In the genomic region with DNA sequence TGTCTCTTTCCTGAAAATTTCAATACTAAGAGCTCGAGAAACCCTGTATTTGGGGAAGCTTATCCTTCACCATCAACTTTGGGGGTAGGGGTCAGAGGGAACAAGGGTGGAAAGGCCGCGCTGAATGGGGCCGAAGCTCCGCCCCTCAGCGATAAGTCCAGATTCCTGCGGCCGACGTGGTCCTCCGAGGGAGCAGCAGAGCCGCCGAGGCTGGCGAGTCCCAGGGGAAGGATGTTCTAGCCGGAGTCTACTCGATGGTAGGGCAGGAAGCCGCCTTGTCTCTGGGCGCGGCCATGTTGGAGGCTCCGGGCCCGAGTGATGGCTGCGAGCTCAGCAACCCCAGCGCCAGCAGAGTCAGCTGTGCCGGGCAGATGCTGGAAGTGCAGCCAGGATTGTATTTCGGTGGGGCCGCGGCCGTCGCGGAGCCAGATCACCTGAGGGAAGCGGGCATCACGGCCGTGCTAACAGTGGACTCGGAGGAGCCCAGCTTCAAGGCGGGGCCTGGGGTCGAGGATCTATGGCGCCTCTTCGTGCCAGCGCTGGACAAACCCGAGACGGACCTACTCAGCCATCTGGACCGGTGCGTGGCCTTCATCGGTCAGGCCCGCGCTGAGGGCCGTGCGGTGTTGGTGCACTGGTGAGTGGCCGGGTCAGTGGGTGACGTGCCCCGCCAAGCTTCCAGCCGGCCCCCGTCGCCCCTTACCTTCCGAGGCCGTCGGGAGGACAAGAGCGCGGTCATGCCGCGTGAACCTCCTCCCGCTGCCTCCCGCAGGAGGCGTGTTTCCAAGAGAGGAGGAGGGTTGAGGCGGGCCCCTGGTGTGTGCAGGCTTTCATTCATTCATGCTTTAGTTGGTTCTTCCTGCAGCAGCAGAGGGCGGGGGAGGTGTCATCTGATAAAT, we compare ENCODE assay signal across 8 cellular contexts. TPM values are rescaled to one million over a fixed set of nuclear protein-coding genes. Genes with fewer than 3 reads are reported as not detected.
DNase-seq lines count a peak whose midpoint lies in the region; ATAC-seq, FAIRE-seq and TF ChIP-seq lines count a peak whose summit lies in the region.

A gene with protein sequence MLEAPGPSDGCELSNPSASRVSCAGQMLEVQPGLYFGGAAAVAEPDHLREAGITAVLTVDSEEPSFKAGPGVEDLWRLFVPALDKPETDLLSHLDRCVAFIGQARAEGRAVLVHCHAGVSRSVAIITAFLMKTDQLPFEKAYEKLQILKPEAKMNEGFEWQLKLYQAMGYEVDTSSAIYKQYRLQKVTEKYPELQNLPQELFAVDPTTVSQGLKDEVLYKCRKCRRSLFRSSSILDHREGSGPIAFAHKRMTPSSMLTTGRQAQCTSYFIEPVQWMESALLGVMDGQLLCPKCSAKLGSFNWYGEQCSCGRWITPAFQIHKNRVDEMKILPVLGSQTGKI (plus strand): TSS at position 278 of the 899 bp plus-strand sequence. CDS start 16 bp downstream, at position 294.

- H3K4me2 ChIP-seq in OCI-LY1 (ENCODE audit: low read length), result peak within 1 kb of the TSS; percentile 81

- peaks cover 15% of the 10 kb centered on the region for H3K36me3 Mint-ChIP-seq in mesothelial cell of epicardium

- peak within 1 kb of the TSS; percentile 61; the same call in 1 of the 2 replicates for H2AFZ ChIP-seq in OCI-LY1 (ENCODE audit: low read length)

- no peaks in the 10 kb centered on the region for H3K9me3 Mint-ChIP-seq in mesothelial cell of epicardium

- H3F3A ChIP-seq in OCI-LY1 (ENCODE audit: insufficient read depth, low read length), result no peaks in the 10 kb centered on the region

- H3K27me3 ChIP-seq in HUES48 (ENCODE audit: control insufficient read depth, insufficient read depth, low read length) (no peaks in the 10 kb centered on the region; the same call in 1 of the 2 replicates), OCI-LY1 (ENCODE audit: insufficient read depth, low read length) (no peaks in the 10 kb centered on the region)

- no peaks in the 10 kb centered on the region for H3K9me2 ChIP-seq in OCI-LY1 (ENCODE audit: low read depth, low read length)

- H3K27ac ChIP-seq in HUES48 (ENCODE audit: low read depth, low read length), result peak within 1 kb of the TSS; percentile 98
- peak within 1 kb of the TSS; percentile 72 for H3K27ac ChIP-seq in OCI-LY1 (ENCODE audit: low read depth, low read length, poor library complexity, severe bottlenecking)

- peak within 1 kb of the TSS; percentile 98 for H3K27ac Mint-ChIP-seq in mesothelial cell of epicardium

- peaks cover 6% of the 10 kb centered on the region; the same call in 1 of the 2 replicates for H3K4me1 ChIP-seq in HUES48 (ENCODE audit: control insufficient read depth, insufficient read depth, low read length)
- H3K4me1 ChIP-seq in OCI-LY1 (ENCODE audit: insufficient read depth, low read length, severe bottlenecking), result peaks cover 33% of the 10 kb centered on the region

- ATAC-seq in GM21381 (IDR thresholded peaks at IDR 0.05; ENCODE audit: unreplicated experiment), result peak; percentile 96

- H3K4me1 Mint-ChIP-seq in mesothelial cell of epicardium, result peaks cover 21% of the 10 kb centered on the region

- peak; percentile 51 for TF ChIP-seq CTCF in OCI-LY1 (IDR thresholded peaks at IDR 0.05; ENCODE audit: low read length)
- TF ChIP-seq CTCF in mesothelial cell of epicardium (IDR thresholded peaks at IDR 0.05; ENCODE audit: unreplicated experiment), result no peak

- H3K79me2 ChIP-seq in OCI-LY1 (ENCODE audit: insufficient read depth, low read length), result peaks cover 6% of the 10 kb centered on the region; the same call in 1 of the 2 replicates

- H3K4me3 Mint-ChIP-seq in mesothelial cell of epicardium, result peak within 1 kb of the TSS; percentile 100

- peaks cover 12% of the 10 kb centered on the region for H3K27me3 Mint-ChIP-seq in mesothelial cell of epicardium (ENCODE audit: low read depth)

- H3K9ac ChIP-seq in HUES48 (ENCODE audit: low read depth, low read length), result peak within 1 kb of the TSS; percentile 93
- H3K9ac ChIP-seq in OCI-LY1 (ENCODE audit: low read length), result peak within 1 kb of the TSS; percentile 78

- H4K20me1 ChIP-seq in OCI-LY1 (ENCODE audit: insufficient read depth, low read length), result no peaks in the 10 kb centered on the region

- H3K36me3 ChIP-seq in HUES48 (ENCODE audit: control insufficient read depth, insufficient read depth, low read length), result peaks cover 37% of the 10 kb centered on the region
- H3K36me3 ChIP-seq in OCI-LY1 (ENCODE audit: insufficient read depth, low read length), result peaks cover 32% of the 10 kb centered on the region

- DNase-seq in D341Med (ENCODE audit: low spot score) (peak; percentile 96), mesothelial cell of epicardium (ENCODE audit: low spot score in 2 of 2, unreplicated experiment in 2 of 2) (peak; percentile 71 to 86)
- peak; percentile 81 for DNase-seq in activated CD8-positive, alpha-beta memory T cell treated with anti-CD3 and anti-CD28 coated beads, Interleukin-2, amount 50 U/mL, for 4 hours
- DNase-seq in stimulated activated CD8-positive, alpha-beta memory T cell treated with anti-CD3 and anti-CD28 coated beads, Interleukin-15, amount 100 ng/mL, for 48 hours (ENCODE audit: low read depth in 2 of 2), result peak; percentile 85 to 87

- peak within 1 kb of the TSS; percentile 79 for H3K4me3 ChIP-seq in HUES48 (ENCODE audit: low read depth, low read length)
- H3K4me3 ChIP-seq in OCI-LY1 (ENCODE audit: low read depth, low read length, poor library complexity, severe bottlenecking), result peak within 1 kb of the TSS; percentile 91

- no peaks in the 10 kb centered on the region for H3K9me3 ChIP-seq in HUES48 (ENCODE audit: control insufficient read depth, insufficient read depth, low read length)
- no peaks in the 10 kb centered on the region for H3K9me3 ChIP-seq in OCI-LY1 (ENCODE audit: low read length)

- peak; percentile 79 for FAIRE-seq in endometrium (lab: Jason Lieb, UNC)

RNA-seq across cellular contexts. Expression of the gene that starts here (rescaled TPM):
- 23.5 to 28.7 TPM (median 26.0 TPM) in 3 replicates for total RNA-seq in mesothelial cell of epicardium

Comparison
In these comparisons a context has a peak if more than half of its experiments do, and no peak if none do; other contexts are left out.
1. Peak in every context shown above with its lines: DNase-seq, ATAC-seq, H3K4me3 ChIP-seq and H3K27ac ChIP-seq.